In genomic region chr13:32315255-32316029, GRCh38 we compare ENCODE assay signal across 1 cellular context.
TF ChIP-seq lines count a peak whose summit lies in the region.

Gene BRCA2 (plus strand): TSS chr13:32315508. CDS start chr13:32316461, 953 bp downstream.
Gene ZAR1L (minus strand): TSS chr13:32315363. CDS start chr13:32311925, 3,438 bp downstream.

TF ChIP-seq in K562, 482 proteins besides CTCF, POLR2A, EP300 and RAD21 (continued from another document and continues in another):
- TF ChIP-seq MXD1 (CRISPR knock-in tag; IDR thresholded peaks at IDR 0.05; ENCODE audit: borderline replicate concordance, poor library complexity, severe bottlenecking) (no peak), ARID3A (IDR thresholded peaks at IDR 0.05; ENCODE audit: borderline replicate concordance, low read depth, low read length) (no peak), ARID1B (IDR thresholded peaks at IDR 0.05) (peak; percentile 58; the same call in 1 of the 2 replicates), IRF2 (CRISPR knock-in tag; IDR thresholded peaks at IDR 0.05) (no peak), NFE2 (IDR thresholded peaks at IDR 0.05; ENCODE audit: low read depth) (no peak), SPI1 (IDR thresholded peaks at IDR 0.05; ENCODE audit: borderline replicate concordance, low read depth, low read length) (peak; percentile 90), STAT5B (CRISPR knock-in tag; IDR thresholded peaks at IDR 0.05) (no peak), GTF2F1 (IDR thresholded peaks at IDR 0.05; ENCODE audit: low read depth, low read length) (no peak), ZNF507 (tag; conservative IDR thresholded peaks at IDR 0.05) (no peak), HNRNPLL (IDR thresholded peaks at IDR 0.05; ENCODE audit: low read depth, low read length, poor library complexity, severe bottlenecking) (peak; percentile 51), ZNF354B (CRISPR knock-in tag; IDR thresholded peaks at IDR 0.05) (no peak), ZBTB7A (IDR thresholded peaks at IDR 0.05; ENCODE audit: borderline replicate concordance, control insufficient read depth, low read depth, low read length) (no peak), ID3 (CRISPR knock-in tag; IDR thresholded peaks at IDR 0.05) (no peak), ID3 (tag; IDR thresholded peaks at IDR 0.05) (peak; percentile 41; the same call in 1 of the 2 replicates), ZNF740 (CRISPR knock-in tag; IDR thresholded peaks at IDR 0.05) (no peak), ZNF740 (tag; IDR thresholded peaks at IDR 0.05) (no peak), GTF3C2 (IDR thresholded peaks at IDR 0.05; ENCODE audit: borderline replicate concordance, extremely low read depth, insufficient read length) (no peak), RAD51 (IDR thresholded peaks at IDR 0.05; ENCODE audit: borderline replicate concordance, low read depth) (peak; percentile 92), CREB1 (IDR thresholded peaks at IDR 0.05) (peak; percentile 82), CREB1 (CRISPR knock-in tag; IDR thresholded peaks at IDR 0.05) (peak; percentile 90), DIDO1 (tag; IDR thresholded peaks at IDR 0.05; ENCODE audit: low read depth) (peak; percentile 71), THRB (CRISPR knock-in tag; conservative IDR thresholded peaks at IDR 0.05) (no peak), NCOA6 (IDR thresholded peaks at IDR 0.05) (peak; percentile 68; the same call in 1 of the 2 replicates), SMARCC2 (IDR thresholded peaks at IDR 0.05; ENCODE audit: low read depth) (no peak), CC2D1A (IDR thresholded peaks at IDR 0.05) (peak; percentile 94), ZNF592 (IDR thresholded peaks at IDR 0.05) (peak; percentile 45), DACH1 (IDR thresholded peaks at IDR 0.05; ENCODE audit: partially characterized antibody) (peak; percentile 76), ZBTB5 (IDR thresholded peaks at IDR 0.05) (peak; percentile 89), ATF1 (CRISPR knock-in tag; IDR thresholded peaks at IDR 0.05) (peak; percentile 66), ATF1 (tag; IDR thresholded peaks at IDR 0.05) (peak; percentile 96), PRMT5 (CRISPR knock-in tag; IDR thresholded peaks at IDR 0.05) (no peak), STAG1 (CRISPR knock-in tag; IDR thresholded peaks at IDR 0.05; ENCODE audit: borderline replicate concordance) (no peak), ZMIZ1 (IDR thresholded peaks at IDR 0.05; ENCODE audit: low read depth in 2 of 2, low read length in 2 of 2) (0 out of 4 replicates have a peak, but pooled peaks of 1 of the 2 experiments have one; percentile 37), ZNF41 (CRISPR knock-in tag; conservative IDR thresholded peaks at IDR 0.05) (no peak), ATF7 (IDR thresholded peaks at IDR 0.05) (peak; percentile 96), ZNF311 (CRISPR knock-in tag; IDR thresholded peaks at IDR 0.05) (no peak), AFF4 (CRISPR knock-in tag; IDR thresholded peaks at IDR 0.05) (peak; percentile 79), ZNF436 (CRISPR knock-in tag; IDR thresholded peaks at IDR 0.05) (no peak)
